In genomic region chr2:51013060-51013746, GRCh38 we compare ENCODE assay signal across 12 cellular contexts. TPM values are rescaled to one million over a fixed set of nuclear protein-coding genes. Genes with fewer than 3 reads are reported as not detected.
A peak's percentile ranks its signal among the peaks of the same experiment; 100 is the strongest.
DNase-seq lines count a peak whose midpoint lies in the region; ATAC-seq and TF ChIP-seq lines count a peak whose summit lies in the region.
"Had no signal": no experiment of that assay in that cellular context is flagged by ENCODE, and none has a peak within 500 bp of the region (broad histone marks: within the 10 kb centered on the region; RNA-seq: fewer than 3 reads in every experiment).

No MANE protein-coding gene starts in this region.

- peaks cover 12% of the 10 kb centered on the region for H3K9me3 Mint-ChIP-seq in WTC11

- H3K9me3 ChIP-seq in right atrium auricular region = peaks cover 0 to 13% of the 10 kb centered on the region in 2 donors

- H3K4me1 ChIP-seq in right atrium auricular region = no peaks in the 10 kb centered on the region

- ATAC-seq in WTC11 (peak; percentile 96), HG03280 (IDR thresholded peaks at IDR 0.05; ENCODE audit: unreplicated experiment) (no peak), HG03378 (IDR thresholded peaks at IDR 0.05; ENCODE audit: unreplicated experiment) (no peak)

- H3K27ac ChIP-seq in right atrium auricular region = no peak overlapping the region
- H3K27ac ChIP-seq: C4-2B had no signal

- no peaks in the 10 kb centered on the region; the same call in 1 of the 2 replicates for H3K27me3 Mint-ChIP-seq in WTC11 (ENCODE audit: low read depth)
- H3K27me3 Mint-ChIP-seq: activated naive CD4-positive, alpha-beta T cell treated with anti-CD3 and anti-CD28 coated beads, Interleukin-2, amount 50 U/mL, for 24 hours had no signal

- H3K27ac Mint-ChIP-seq in WTC11 = peak overlapping the region; percentile 95
- H3K27ac Mint-ChIP-seq: activated naive CD4-positive, alpha-beta T cell treated with anti-CD3 and anti-CD28 coated beads, Interleukin-2, amount 50 U/mL, for 24 hours had no signal

- peaks cover 61% of the 10 kb centered on the region for H3K4me1 Mint-ChIP-seq in WTC11
- H3K4me1 Mint-ChIP-seq: activated naive CD4-positive, alpha-beta T cell treated with anti-CD3 and anti-CD28 coated beads, Interleukin-2, amount 50 U/mL, for 24 hours had no signal

- CTCF ChIA-PET in WTC11 (lab: Charles Lee) = interaction anchor here (0.8 kb wide), 1 partner anchor 10 kb away, joined by 4 read pairs; no protein-coding TSS in a partner anchor

- TF ChIP-seq CTCF in WTC11 (IDR thresholded peaks at IDR 0.05) = no peak
- TF ChIP-seq CTCF in right atrium auricular region (IDR thresholded peaks at IDR 0.05) = no peak

- POLR2A ChIA-PET in WTC11 (lab: Charles Lee) = interaction anchor here (0.7 to 1.4 kb wide), 2 partner anchors 13 to 19 kb away, joined by 3 to 5 read pairs; partner anchors contain the start of gene NRXN1

- H3K4me3 ChIP-seq in right atrium auricular region = no peak overlapping the region

- H3K36me3 Mint-ChIP-seq in WTC11 = peaks cover 12% of the 10 kb centered on the region
- H3K36me3 Mint-ChIP-seq: activated naive CD4-positive, alpha-beta T cell treated with anti-CD3 and anti-CD28 coated beads, Interleukin-2, amount 50 U/mL, for 24 hours had no signal

- peak overlapping the region; percentile 18 for H3K4me3 Mint-ChIP-seq in WTC11
- H3K4me3 Mint-ChIP-seq: activated naive CD4-positive, alpha-beta T cell treated with anti-CD3 and anti-CD28 coated beads, Interleukin-2, amount 50 U/mL, for 24 hours had no signal

- no peaks in the 10 kb centered on the region for H3K36me3 ChIP-seq in right atrium auricular region

- H3K27me3 ChIP-seq in right atrium auricular region = no peaks in the 10 kb centered on the region

- DNase-seq in DMS53 treated with DMSO at 0.1 percent for 48 hours (lab: John Stamatoyannopoulos, UW; ENCODE audit: unreplicated experiment) (peak; percentile 99), NCI-H2107 treated with DMSO at 0.1 percent for 48 hours (lab: John Stamatoyannopoulos, UW; ENCODE audit: unreplicated experiment) (peak; percentile 99), WTC11 (ENCODE audit: low spot score) (peak; percentile 34), medulla oblongata (ENCODE audit: extremely low spot score) (peak; percentile 51), GM03348 (ENCODE audit: low spot score) (no peak), right atrium auricular region (ENCODE audit: low spot score) (no peak)
- DNase-seq: stimulated activated CD4-positive, alpha-beta T cell treated with anti-CD3 and anti-CD28 coated beads, Interleukin-4, amount 100 ng/mL, for 24 hours had no signal

TF ChIP-seq in WTC11, 78 proteins besides CTCF, POLR2A, EP300 and RAD21 (continues in another document):
- TF ChIP-seq SP1 (CRISPR knock-in tag; conservative IDR thresholded peaks at IDR 0.05) (0 out of 2 replicates have a peak, but pooled peaks have one; percentile 23), ATF3 (CRISPR knock-in tag; conservative IDR thresholded peaks at IDR 0.05) (no peak), ETV6 (CRISPR knock-in tag; IDR thresholded peaks at IDR 0.05) (peak; percentile 49; the same call in 1 of the 2 replicates), ZNF138 (CRISPR knock-in tag; conservative IDR thresholded peaks at IDR 0.05) (no peak), SOX15 (CRISPR knock-in tag; IDR thresholded peaks at IDR 0.05) (no peak), ZNF121 (CRISPR knock-in tag; IDR thresholded peaks at IDR 0.05) (peak; percentile 91), TEAD1 (CRISPR knock-in tag; IDR thresholded peaks at IDR 0.05) (peak; percentile 27; the same call in 1 of the 2 replicates), FOXK1 (CRISPR knock-in tag; IDR thresholded peaks at IDR 0.05) (0 out of 2 replicates have a peak, but pooled peaks have one; percentile 46), ZNF423 (CRISPR knock-in tag; IDR thresholded peaks at IDR 0.05) (no peak), EMX1 (CRISPR knock-in tag; IDR thresholded peaks at IDR 0.05) (no peak), JUN (CRISPR knock-in tag; IDR thresholded peaks at IDR 0.05) (no peak), ATF2 (CRISPR knock-in tag; IDR thresholded peaks at IDR 0.05; ENCODE audit: borderline replicate concordance, low read depth) (no peak), MAX (CRISPR knock-in tag; IDR thresholded peaks at IDR 0.05) (no peak), ZNF671 (CRISPR knock-in tag; IDR thresholded peaks at IDR 0.05) (no peak), ZBTB21 (CRISPR knock-in tag; IDR thresholded peaks at IDR 0.05; ENCODE audit: borderline replicate concordance) (no peak), ESRRA (CRISPR knock-in tag; IDR thresholded peaks at IDR 0.05; ENCODE audit: borderline replicate concordance) (no peak)
- TF ChIP-seq, protein P1, sequence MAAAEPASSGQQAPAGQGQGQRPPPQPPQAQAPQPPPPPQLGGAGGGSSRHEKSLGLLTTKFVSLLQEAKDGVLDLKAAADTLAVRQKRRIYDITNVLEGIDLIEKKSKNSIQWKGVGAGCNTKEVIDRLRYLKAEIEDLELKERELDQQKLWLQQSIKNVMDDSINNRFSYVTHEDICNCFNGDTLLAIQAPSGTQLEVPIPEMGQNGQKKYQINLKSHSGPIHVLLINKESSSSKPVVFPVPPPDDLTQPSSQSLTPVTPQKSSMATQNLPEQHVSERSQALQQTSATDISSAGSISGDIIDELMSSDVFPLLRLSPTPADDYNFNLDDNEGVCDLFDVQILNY (CRISPR knock-in tag; IDR thresholded peaks at IDR 0.05) = no peak
- TF ChIP-seq, protein P2, sequence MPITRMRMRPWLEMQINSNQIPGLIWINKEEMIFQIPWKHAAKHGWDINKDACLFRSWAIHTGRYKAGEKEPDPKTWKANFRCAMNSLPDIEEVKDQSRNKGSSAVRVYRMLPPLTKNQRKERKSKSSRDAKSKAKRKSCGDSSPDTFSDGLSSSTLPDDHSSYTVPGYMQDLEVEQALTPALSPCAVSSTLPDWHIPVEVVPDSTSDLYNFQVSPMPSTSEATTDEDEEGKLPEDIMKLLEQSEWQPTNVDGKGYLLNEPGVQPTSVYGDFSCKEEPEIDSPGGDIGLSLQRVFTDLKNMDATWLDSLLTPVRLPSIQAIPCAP (CRISPR knock-in tag; IDR thresholded peaks at IDR 0.05) = no peak
- TF ChIP-seq, protein P3, sequence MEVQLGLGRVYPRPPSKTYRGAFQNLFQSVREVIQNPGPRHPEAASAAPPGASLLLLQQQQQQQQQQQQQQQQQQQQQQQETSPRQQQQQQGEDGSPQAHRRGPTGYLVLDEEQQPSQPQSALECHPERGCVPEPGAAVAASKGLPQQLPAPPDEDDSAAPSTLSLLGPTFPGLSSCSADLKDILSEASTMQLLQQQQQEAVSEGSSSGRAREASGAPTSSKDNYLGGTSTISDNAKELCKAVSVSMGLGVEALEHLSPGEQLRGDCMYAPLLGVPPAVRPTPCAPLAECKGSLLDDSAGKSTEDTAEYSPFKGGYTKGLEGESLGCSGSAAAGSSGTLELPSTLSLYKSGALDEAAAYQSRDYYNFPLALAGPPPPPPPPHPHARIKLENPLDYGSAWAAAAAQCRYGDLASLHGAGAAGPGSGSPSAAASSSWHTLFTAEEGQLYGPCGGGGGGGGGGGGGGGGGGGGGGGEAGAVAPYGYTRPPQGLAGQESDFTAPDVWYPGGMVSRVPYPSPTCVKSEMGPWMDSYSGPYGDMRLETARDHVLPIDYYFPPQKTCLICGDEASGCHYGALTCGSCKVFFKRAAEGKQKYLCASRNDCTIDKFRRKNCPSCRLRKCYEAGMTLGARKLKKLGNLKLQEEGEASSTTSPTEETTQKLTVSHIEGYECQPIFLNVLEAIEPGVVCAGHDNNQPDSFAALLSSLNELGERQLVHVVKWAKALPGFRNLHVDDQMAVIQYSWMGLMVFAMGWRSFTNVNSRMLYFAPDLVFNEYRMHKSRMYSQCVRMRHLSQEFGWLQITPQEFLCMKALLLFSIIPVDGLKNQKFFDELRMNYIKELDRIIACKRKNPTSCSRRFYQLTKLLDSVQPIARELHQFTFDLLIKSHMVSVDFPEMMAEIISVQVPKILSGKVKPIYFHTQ (CRISPR knock-in tag; IDR thresholded peaks at IDR 0.05) = no peak
- TF ChIP-seq, protein P4, sequence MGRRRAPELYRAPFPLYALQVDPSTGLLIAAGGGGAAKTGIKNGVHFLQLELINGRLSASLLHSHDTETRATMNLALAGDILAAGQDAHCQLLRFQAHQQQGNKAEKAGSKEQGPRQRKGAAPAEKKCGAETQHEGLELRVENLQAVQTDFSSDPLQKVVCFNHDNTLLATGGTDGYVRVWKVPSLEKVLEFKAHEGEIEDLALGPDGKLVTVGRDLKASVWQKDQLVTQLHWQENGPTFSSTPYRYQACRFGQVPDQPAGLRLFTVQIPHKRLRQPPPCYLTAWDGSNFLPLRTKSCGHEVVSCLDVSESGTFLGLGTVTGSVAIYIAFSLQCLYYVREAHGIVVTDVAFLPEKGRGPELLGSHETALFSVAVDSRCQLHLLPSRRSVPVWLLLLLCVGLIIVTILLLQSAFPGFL (CRISPR knock-in tag; IDR thresholded peaks at IDR 0.05; ENCODE audit: borderline replicate concordance) = no peak

RNA-seq across cellular contexts. Expression of gene NRXN1, which starts 18.7 kb away (rescaled TPM):
- total RNA-seq in WTC11 (2021) (17.9 to 19.5 TPM (median 19.3 TPM) in 3 replicates), right atrium auricular region (10 to 100 TPM in 1 of 2 donors, 1 to 10 TPM in 1; 9.1 to 14.1 TPM)
- total RNA-seq: NCI-H460 had no signal

Comparison
In these comparisons a context has a peak if more than half of its experiments do, and no peak if none do; other contexts are left out.
1. DNase-seq: peak in DMS53 treated with DMSO at 0.1 percent for 48 hours (single experiment), NCI-H2107 treated with DMSO at 0.1 percent for 48 hours (single experiment), WTC11 (single experiment) and medulla oblongata (single experiment); none in GM03348 (single experiment) and right atrium auricular region (single experiment).